16 cellular contexts compared by ENCODE assay signal in genomic region chr3:194824676-194825075, GRCh38.
DNase-seq lines count a peak whose midpoint lies in the region; ATAC-seq and TF ChIP-seq lines count a peak whose summit lies in the region.
"Had no signal": no experiment of that assay in that cellular context is flagged by ENCODE, and none has a peak within 500 bp of the region (broad histone marks: within the 10 kb centered on the region; RNA-seq: fewer than 3 reads in every experiment).

No MANE protein-coding gene starts in this region.

- no peak for TF ChIP-seq CTCF in heart right ventricle (IDR thresholded peaks at IDR 0.05)
- no peak for TF ChIP-seq CTCF in ascending aorta (IDR thresholded peaks at IDR 0.05)
- TF ChIP-seq CTCF in stomach (IDR thresholded peaks at IDR 0.05), result no peak
- TF ChIP-seq CTCF in WERI-Rb-1 (IDR thresholded peaks at IDR 0.05; ENCODE audit: low read depth, low read length), result no peak

- peak; percentile 44 for DNase-seq in DMS 273 (lab: John Stamatoyannopoulos, UW; ENCODE audit: unreplicated experiment)
- DNase-seq in DMS 273 treated with DMSO at 0.1 percent for 48 hours (lab: John Stamatoyannopoulos, UW), result no peak
- DNase-seq in adipocyte (ENCODE audit: low read depth), result peak; percentile 41
- DNase-seq in heart right ventricle, result peak; percentile 73 to 87
- peak; percentile 54 for DNase-seq in stromal cell of bone marrow (ENCODE audit: low read depth)
- no peak for DNase-seq in ascending aorta (ENCODE audit: low spot score in 2 of 2)
- DNase-seq in stomach, result no peak
- no peak for DNase-seq in WERI-Rb-1
- DNase-seq: activated CD4-positive, alpha-beta T cell treated with anti-CD3 and anti-CD28 coated beads, Interleukin-2, amount 50 U/mL, for 48 hours; amniotic stem cell; NCI-H2107; NK-92 treated with Interleukin-12 subunit alpha and Interleukin-12 subunit beta, amount 100 ng/mL, for 24 hours; pancreas had no signal

- peaks cover 10% of the 10 kb centered on the region for H3K27me3 ChIP-seq in adipocyte (replicated peaks; ENCODE audit: control insufficient read depth, insufficient read depth, low read length)
- no peaks in the 10 kb centered on the region for H3K27me3 ChIP-seq in heart right ventricle
- H3K27me3 ChIP-seq in ascending aorta, result no peaks in the 10 kb centered on the region
- H3K27me3 ChIP-seq in stomach, result no peaks in the 10 kb centered on the region
- no peaks in the 10 kb centered on the region for H3K27me3 ChIP-seq in WERI-Rb-1 (ENCODE audit: insufficient read depth, low read depth, severe bottlenecking)
- H3K27me3 ChIP-seq: pancreas, SJCRH30 had no signal

- WGBS in heart right ventricle, 2 donors, result 26 to 37% methylated on average over 16 of the region's 16 CpGs
- WGBS in stomach, 5 donors, result 60 to 83% (median 79%) methylated on average over 9 to 16 of the region's 16 CpGs

- H3K27ac ChIP-seq in heart right ventricle (peak overlapping the region in 9 of 10 donors; percentile 47 to 94 (median 82)), ascending aorta (no peak overlapping the region), stomach (no peak overlapping the region), WERI-Rb-1 (no peak overlapping the region)
- H3K27ac ChIP-seq: 22Rv1, pancreas, SJCRH30, suprapubic skin had no signal

- intact Hi-C loops in heart right ventricle (cut with DNase I) (loop anchor here in 2 of 10 donors (5.0 kb wide), 1 partner anchor 37 kb away; no protein-coding TSS in a partner anchor), ascending aorta (cut with DNase I) (loop anchor here (10.0 kb wide), 1 partner anchor 230 kb away; no protein-coding TSS in a partner anchor), stomach (cut with DNase I; ENCODE audit: low total_unique reads) (no loop called here)

- H3K9me3 ChIP-seq in adipocyte (ENCODE audit: control insufficient read depth, low read length), result no peaks in the 10 kb centered on the region
- no peaks in the 10 kb centered on the region for H3K9me3 ChIP-seq in heart right ventricle
- H3K9me3 ChIP-seq in ascending aorta, result no peaks in the 10 kb centered on the region
- H3K9me3 ChIP-seq in stomach, result no peaks in the 10 kb centered on the region
- no peaks in the 10 kb centered on the region for H3K9me3 ChIP-seq in WERI-Rb-1 (ENCODE audit: severe bottlenecking)
- H3K9me3 ChIP-seq: pancreas, SJCRH30, suprapubic skin had no signal

- H3K9ac ChIP-seq in adipocyte (ENCODE audit: low read length), result no peak overlapping the region

- no peaks in the 10 kb centered on the region for H3K4me1 ChIP-seq in adipocyte (ENCODE audit: control insufficient read depth, insufficient read depth, low read length)
- peaks cover 4 to 30% (median 23%) of the 10 kb centered on the region in 9 donors for H3K4me1 ChIP-seq in heart right ventricle
- no peaks in the 10 kb centered on the region for H3K4me1 ChIP-seq in ascending aorta
- H3K4me1 ChIP-seq in stomach, result no peaks in the 10 kb centered on the region
- H3K4me1 ChIP-seq: pancreas, SJCRH30, suprapubic skin had no signal

- TF ChIP-seq POLR2A in stomach (IDR thresholded peaks at IDR 0.05), result no peak

- H3K4me3 ChIP-seq in adipocyte (ENCODE audit: low read length) (no peak overlapping the region), heart right ventricle (peak overlapping the region in 3 of 10 donors; percentile 12 to 23 (median 12)), ascending aorta (no peak overlapping the region), stomach (no peak overlapping the region), WERI-Rb-1 (ENCODE audit: low read depth, low read length) (no peak overlapping the region)
- H3K4me3 ChIP-seq: pancreas, SJCRH30, suprapubic skin had no signal

- peak; percentile 92 to 99 (median 98) for ATAC-seq in heart right ventricle
- ATAC-seq: pancreas had no signal

- no peak for TF ChIP-seq EP300 in stomach (IDR thresholded peaks at IDR 0.05)

- H3K36me3 ChIP-seq in adipocyte (ENCODE audit: control insufficient read depth, insufficient read depth, low read length, severe bottlenecking) (no peaks in the 10 kb centered on the region), heart right ventricle (no peaks in the 10 kb centered on the region), ascending aorta (no peaks in the 10 kb centered on the region), stomach (no peaks in the 10 kb centered on the region), WERI-Rb-1 (no peaks in the 10 kb centered on the region)
- H3K36me3 ChIP-seq: pancreas, SJCRH30, suprapubic skin had no signal

Comparison
In these comparisons a context has a peak if more than half of its experiments do, and no peak if none do; other contexts are left out.
1. DNase-seq: peak in DMS 273 (single experiment), adipocyte (single experiment), heart right ventricle (2 of 2) and stromal cell of bone marrow (single experiment); none in DMS 273 treated with DMSO at 0.1 percent for 48 hours (single experiment), ascending aorta (0 of 2), stomach (single experiment) and WERI-Rb-1 (single experiment).
2. H3K27ac ChIP-seq: peak in heart right ventricle (9 of 10); none in ascending aorta (0 of 2), stomach (0 of 5) and WERI-Rb-1 (single experiment).